Comparison of ENCODE assay signal across 1 cellular context in genomic region chr2:128309341-128310093, GRCh38.
TF ChIP-seq lines count a peak whose summit lies in the region.

No MANE protein-coding gene starts in this region.

TF ChIP-seq in HepG2, 621 proteins besides CTCF, POLR2A, EP300 and RAD21 (continued from another document and continues in another):
- TF ChIP-seq, protein P1, sequence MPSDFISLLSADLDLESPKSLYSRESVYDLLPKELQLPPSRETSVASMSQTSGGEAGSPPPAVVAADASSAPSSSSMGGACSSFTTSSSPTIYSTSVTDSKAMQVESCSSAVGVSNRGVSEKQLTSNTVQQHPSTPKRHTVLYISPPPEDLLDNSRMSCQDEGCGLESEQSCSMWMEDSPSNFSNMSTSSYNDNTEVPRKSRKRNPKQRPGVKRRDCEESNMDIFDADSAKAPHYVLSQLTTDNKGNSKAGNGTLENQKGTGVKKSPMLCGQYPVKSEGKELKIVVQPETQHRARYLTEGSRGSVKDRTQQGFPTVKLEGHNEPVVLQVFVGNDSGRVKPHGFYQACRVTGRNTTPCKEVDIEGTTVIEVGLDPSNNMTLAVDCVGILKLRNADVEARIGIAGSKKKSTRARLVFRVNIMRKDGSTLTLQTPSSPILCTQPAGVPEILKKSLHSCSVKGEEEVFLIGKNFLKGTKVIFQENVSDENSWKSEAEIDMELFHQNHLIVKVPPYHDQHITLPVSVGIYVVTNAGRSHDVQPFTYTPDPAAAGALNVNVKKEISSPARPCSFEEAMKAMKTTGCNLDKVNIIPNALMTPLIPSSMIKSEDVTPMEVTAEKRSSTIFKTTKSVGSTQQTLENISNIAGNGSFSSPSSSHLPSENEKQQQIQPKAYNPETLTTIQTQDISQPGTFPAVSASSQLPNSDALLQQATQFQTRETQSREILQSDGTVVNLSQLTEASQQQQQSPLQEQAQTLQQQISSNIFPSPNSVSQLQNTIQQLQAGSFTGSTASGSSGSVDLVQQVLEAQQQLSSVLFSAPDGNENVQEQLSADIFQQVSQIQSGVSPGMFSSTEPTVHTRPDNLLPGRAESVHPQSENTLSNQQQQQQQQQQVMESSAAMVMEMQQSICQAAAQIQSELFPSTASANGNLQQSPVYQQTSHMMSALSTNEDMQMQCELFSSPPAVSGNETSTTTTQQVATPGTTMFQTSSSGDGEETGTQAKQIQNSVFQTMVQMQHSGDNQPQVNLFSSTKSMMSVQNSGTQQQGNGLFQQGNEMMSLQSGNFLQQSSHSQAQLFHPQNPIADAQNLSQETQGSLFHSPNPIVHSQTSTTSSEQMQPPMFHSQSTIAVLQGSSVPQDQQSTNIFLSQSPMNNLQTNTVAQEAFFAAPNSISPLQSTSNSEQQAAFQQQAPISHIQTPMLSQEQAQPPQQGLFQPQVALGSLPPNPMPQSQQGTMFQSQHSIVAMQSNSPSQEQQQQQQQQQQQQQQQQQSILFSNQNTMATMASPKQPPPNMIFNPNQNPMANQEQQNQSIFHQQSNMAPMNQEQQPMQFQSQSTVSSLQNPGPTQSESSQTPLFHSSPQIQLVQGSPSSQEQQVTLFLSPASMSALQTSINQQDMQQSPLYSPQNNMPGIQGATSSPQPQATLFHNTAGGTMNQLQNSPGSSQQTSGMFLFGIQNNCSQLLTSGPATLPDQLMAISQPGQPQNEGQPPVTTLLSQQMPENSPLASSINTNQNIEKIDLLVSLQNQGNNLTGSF (CRISPR knock-in tag; IDR thresholded peaks at IDR 0.05): peak; percentile 97
- TF ChIP-seq NBN (conservative IDR thresholded peaks at IDR 0.05) (no peak), ATF1 (CRISPR knock-in tag; IDR thresholded peaks at IDR 0.05) (no peak), RARG (CRISPR knock-in tag; IDR thresholded peaks at IDR 0.05; ENCODE audit: low read depth) (0 out of 2 replicates have a peak, but pooled peaks have one; percentile 42), ATM (IDR thresholded peaks at IDR 0.05; ENCODE audit: borderline replicate concordance) (no peak), ZNF746 (CRISPR knock-in tag; IDR thresholded peaks at IDR 0.05) (peak; percentile 91), ISX (CRISPR knock-in tag; conservative IDR thresholded peaks at IDR 0.05) (peak; percentile 90; the same call in 1 of the 2 replicates), ZNF589 (CRISPR knock-in tag; conservative IDR thresholded peaks at IDR 0.05) (peak; percentile 75; the same call in 1 of the 2 replicates), ZFP37 (CRISPR knock-in tag; IDR thresholded peaks at IDR 0.05; ENCODE audit: borderline replicate concordance) (peak; percentile 99), HDAC1 (CRISPR knock-in tag; IDR thresholded peaks at IDR 0.05) (peak; percentile 100), GATAD1 (CRISPR knock-in tag; IDR thresholded peaks at IDR 0.05) (peak; percentile 75), TBP (CRISPR knock-in tag; IDR thresholded peaks at IDR 0.05) (no peak), XBP1 (CRISPR knock-in tag; IDR thresholded peaks at IDR 0.05) (peak; percentile 81; the same call in 1 of the 2 replicates), HNRNPK (IDR thresholded peaks at IDR 0.05; ENCODE audit: low read depth, low read length, poor library complexity, severe bottlenecking) (no peak), ZNF614 (CRISPR knock-in tag; IDR thresholded peaks at IDR 0.05; ENCODE audit: borderline replicate concordance) (peak; percentile 98), ZNF629 (CRISPR knock-in tag; conservative IDR thresholded peaks at IDR 0.05) (peak; percentile 100), RFXAP (CRISPR knock-in tag; IDR thresholded peaks at IDR 0.05; ENCODE audit: borderline replicate concordance) (peak; percentile 97), ZNF83 (CRISPR knock-in tag; IDR thresholded peaks at IDR 0.05; ENCODE audit: borderline replicate concordance) (peak; percentile 88; the same call in 1 of the 2 replicates), FOXM1 (CRISPR knock-in tag; IDR thresholded peaks at IDR 0.05) (no peak), ZNF512 (CRISPR knock-in tag; IDR thresholded peaks at IDR 0.05) (0 out of 2 replicates have a peak, but pooled peaks have one; percentile 55), RORA (CRISPR knock-in tag; IDR thresholded peaks at IDR 0.05) (0 out of 2 replicates have a peak, but pooled peaks have one; percentile 56), CEBPB (IDR thresholded peaks at IDR 0.05; ENCODE audit: borderline replicate concordance, low read depth, low read length) (no peak), HDAC2 (CRISPR knock-in tag; IDR thresholded peaks at IDR 0.05) (peak; percentile 99; the same call in 1 of the 2 replicates), ZNF781 (CRISPR knock-in tag; IDR thresholded peaks at IDR 0.05; ENCODE audit: borderline replicate concordance, not compliant biosample characterization) (peak; percentile 98), ZNF230 (CRISPR knock-in tag; IDR thresholded peaks at IDR 0.05) (peak; percentile 99), CSRNP1 (CRISPR knock-in tag; IDR thresholded peaks at IDR 0.05) (peak; percentile 97), NFATC3 (CRISPR knock-in tag; IDR thresholded peaks at IDR 0.05) (no peak; the same call in 1 of the 2 replicates), ZBTB38 (CRISPR knock-in tag; IDR thresholded peaks at IDR 0.05) (peak; percentile 98), CEBPG (CRISPR knock-in tag; IDR thresholded peaks at IDR 0.05) (0 out of 2 replicates have a peak, but pooled peaks have one; percentile 56), ZBTB25 (CRISPR knock-in tag; IDR thresholded peaks at IDR 0.05) (peak; percentile 95), RCOR2 (CRISPR knock-in tag; IDR thresholded peaks at IDR 0.05) (peak; percentile 97)
- TF ChIP-seq, protein P2, sequence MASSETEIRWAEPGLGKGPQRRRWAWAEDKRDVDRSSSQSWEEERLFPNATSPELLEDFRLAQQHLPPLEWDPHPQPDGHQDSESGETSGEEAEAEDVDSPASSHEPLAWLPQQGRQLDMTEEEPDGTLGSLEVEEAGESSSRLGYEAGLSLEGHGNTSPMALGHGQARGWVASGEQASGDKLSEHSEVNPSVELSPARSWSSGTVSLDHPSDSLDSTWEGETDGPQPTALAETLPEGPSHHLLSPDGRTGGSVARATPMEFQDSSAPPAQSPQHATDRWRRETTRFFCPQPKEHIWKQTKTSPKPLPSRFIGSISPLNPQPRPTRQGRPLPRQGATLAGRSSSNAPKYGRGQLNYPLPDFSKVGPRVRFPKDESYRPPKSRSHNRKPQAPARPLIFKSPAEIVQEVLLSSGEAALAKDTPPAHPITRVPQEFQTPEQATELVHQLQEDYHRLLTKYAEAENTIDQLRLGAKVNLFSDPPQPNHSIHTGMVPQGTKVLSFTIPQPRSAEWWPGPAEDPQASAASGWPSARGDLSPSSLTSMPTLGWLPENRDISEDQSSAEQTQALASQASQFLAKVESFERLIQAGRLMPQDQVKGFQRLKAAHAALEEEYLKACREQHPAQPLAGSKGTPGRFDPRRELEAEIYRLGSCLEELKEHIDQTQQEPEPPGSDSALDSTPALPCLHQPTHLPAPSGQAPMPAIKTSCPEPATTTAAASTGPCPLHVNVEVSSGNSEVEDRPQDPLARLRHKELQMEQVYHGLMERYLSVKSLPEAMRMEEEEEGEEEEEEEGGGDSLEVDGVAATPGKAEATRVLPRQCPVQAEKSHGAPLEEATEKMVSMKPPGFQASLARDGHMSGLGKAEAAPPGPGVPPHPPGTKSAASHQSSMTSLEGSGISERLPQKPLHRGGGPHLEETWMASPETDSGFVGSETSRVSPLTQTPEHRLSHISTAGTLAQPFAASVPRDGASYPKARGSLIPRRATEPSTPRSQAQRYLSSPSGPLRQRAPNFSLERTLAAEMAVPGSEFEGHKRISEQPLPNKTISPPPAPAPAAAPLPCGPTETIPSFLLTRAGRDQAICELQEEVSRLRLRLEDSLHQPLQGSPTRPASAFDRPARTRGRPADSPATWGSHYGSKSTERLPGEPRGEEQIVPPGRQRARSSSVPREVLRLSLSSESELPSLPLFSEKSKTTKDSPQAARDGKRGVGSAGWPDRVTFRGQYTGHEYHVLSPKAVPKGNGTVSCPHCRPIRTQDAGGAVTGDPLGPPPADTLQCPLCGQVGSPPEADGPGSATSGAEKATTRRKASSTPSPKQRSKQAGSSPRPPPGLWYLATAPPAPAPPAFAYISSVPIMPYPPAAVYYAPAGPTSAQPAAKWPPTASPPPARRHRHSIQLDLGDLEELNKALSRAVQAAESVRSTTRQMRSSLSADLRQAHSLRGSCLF (CRISPR knock-in tag; IDR thresholded peaks at IDR 0.05; ENCODE audit: borderline replicate concordance): peak; percentile 93; the same call in 1 of the 2 replicates
- TF ChIP-seq, protein P3, sequence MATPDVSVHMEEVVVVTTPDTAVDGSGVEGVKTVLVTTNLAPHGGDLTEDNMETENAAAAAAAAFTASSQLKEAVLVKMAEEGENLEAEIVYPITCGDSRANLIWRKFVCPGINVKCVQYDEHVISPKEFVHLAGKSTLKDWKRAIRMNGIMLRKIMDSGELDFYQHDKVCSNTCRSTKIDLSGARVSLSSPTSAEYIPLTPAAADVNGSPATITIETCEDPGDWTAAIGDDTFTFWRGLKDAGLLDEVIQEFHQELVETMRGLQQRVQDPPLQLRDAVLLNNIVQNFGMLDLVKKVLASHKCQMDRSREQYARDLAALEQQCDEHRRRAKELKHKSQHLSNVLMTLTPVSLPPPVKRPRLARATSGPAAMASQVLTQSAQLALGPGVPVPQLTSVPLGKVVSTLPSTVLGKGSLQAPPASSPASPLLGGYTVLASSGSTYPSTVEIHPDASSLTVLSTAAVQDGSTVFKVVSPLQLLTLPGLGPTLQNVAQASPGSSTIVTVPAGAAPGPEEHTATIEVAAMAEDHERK (CRISPR knock-in tag; IDR thresholded peaks at IDR 0.05; ENCODE audit: low read depth): no peak
- TF ChIP-seq, protein P4, sequence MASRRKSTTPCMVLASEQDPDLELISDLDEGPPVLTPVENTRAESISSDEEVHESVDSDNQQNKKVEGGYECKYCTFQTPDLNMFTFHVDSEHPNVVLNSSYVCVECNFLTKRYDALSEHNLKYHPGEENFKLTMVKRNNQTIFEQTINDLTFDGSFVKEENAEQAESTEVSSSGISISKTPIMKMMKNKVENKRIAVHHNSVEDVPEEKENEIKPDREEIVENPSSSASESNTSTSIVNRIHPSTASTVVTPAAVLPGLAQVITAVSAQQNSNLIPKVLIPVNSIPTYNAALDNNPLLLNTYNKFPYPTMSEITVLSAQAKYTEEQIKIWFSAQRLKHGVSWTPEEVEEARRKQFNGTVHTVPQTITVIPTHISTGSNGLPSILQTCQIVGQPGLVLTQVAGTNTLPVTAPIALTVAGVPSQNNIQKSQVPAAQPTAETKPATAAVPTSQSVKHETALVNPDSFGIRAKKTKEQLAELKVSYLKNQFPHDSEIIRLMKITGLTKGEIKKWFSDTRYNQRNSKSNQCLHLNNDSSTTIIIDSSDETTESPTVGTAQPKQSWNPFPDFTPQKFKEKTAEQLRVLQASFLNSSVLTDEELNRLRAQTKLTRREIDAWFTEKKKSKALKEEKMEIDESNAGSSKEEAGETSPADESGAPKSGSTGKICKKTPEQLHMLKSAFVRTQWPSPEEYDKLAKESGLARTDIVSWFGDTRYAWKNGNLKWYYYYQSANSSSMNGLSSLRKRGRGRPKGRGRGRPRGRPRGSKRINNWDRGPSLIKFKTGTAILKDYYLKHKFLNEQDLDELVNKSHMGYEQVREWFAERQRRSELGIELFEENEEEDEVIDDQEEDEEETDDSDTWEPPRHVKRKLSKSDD (CRISPR knock-in tag; IDR thresholded peaks at IDR 0.05; ENCODE audit: low read depth): peak; percentile 93; the same call in 1 of the 2 replicates
- TF ChIP-seq, protein P5, sequence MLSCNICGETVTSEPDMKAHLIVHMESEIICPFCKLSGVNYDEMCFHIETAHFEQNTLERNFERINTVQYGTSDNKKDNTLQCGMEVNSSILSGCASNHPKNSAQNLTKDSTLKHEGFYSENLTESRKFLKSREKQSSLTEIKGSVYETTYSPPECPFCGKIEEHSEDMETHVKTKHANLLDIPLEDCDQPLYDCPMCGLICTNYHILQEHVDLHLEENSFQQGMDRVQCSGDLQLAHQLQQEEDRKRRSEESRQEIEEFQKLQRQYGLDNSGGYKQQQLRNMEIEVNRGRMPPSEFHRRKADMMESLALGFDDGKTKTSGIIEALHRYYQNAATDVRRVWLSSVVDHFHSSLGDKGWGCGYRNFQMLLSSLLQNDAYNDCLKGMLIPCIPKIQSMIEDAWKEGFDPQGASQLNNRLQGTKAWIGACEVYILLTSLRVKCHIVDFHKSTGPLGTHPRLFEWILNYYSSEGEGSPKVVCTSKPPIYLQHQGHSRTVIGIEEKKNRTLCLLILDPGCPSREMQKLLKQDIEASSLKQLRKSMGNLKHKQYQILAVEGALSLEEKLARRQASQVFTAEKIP (CRISPR knock-in tag; IDR thresholded peaks at IDR 0.05; ENCODE audit: borderline replicate concordance): no peak
